7 cellular contexts compared by ENCODE assay signal in the genomic region with DNA sequence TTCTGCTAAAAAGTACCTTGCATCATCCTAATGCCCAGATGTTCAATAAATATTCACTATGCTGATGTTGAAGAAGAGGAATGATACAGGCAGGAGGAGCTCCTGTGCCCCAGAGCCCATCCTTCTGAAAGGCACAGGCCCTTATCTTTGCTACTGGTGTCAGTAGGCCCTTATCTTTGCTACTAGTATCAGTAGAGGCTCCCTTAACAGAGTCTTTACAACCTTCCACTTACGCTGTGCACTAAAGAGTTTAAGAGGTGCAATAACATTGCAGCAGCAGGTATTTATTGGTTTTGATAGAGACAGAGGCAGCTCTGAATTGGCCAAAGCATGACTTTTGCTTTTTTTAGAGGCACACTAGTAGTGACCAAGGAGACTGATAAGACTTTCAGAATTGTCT.
"Had no signal": no experiment of that assay in that cellular context is flagged by ENCODE, and none has a peak within 500 bp of the region (broad histone marks: within the 10 kb centered on the region; RNA-seq: fewer than 3 reads in every experiment).

No MANE protein-coding gene starts in this region.

- DNase-seq: GM23248, GOT3, H7 had no signal

- H3K9me3 ChIP-seq: HAP-1 had no signal

- ATAC-seq: HCT116, K562 had no signal

- H3K4me3 ChIP-seq: GM23248, HAP-1, K562 had no signal

- H3K9ac ChIP-seq: GM23248 had no signal

- H3K36me3 ChIP-seq: HAP-1 had no signal

- H2AFZ ChIP-seq: GM23248 had no signal

- FAIRE-seq: HTR-8/SVneo, K562 had no signal

- H3K27ac ChIP-seq: GM23248 had no signal
